18 cellular contexts compared by ENCODE assay signal in the genomic region with DNA sequence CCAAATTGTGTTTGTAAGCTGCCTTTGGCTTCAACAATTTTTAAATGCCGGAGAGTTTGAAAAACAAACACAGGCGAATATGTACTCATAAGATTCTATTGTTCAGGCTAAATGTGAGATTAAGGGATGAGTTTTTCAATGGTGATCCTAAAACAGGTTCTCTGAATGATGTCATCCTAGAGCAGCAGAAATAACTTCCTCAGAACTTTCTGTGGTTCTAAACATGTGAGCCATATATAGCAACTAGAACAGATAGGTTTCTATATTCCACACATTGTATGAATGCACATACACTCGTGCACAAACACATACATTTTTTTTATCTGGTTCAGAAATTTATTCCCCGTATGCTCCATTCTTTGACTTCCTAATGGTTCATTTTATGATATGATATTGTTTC.
DNase-seq lines count a peak whose midpoint lies in the region; ATAC-seq, FAIRE-seq and TF ChIP-seq lines count a peak whose summit lies in the region.
"Had no signal": no experiment of that assay in that cellular context is flagged by ENCODE, and none has a peak within 500 bp of the region (broad histone marks: within the 10 kb centered on the region; RNA-seq: fewer than 3 reads in every experiment).

No MANE protein-coding gene starts in this region.

- H3K27me3 ChIP-seq in MM.1S (replicated peaks; ENCODE audit: insufficient read depth, low read length) (no peaks in the 10 kb centered on the region), GM12878 (replicated peaks in 1 of 2; ENCODE audit: control insufficient read depth in 2 of 2, insufficient read depth in 2 of 2, low read length in 1 of 2) (no peaks in the 10 kb centered on the region)

- H2AFZ ChIP-seq in MM.1S (ENCODE audit: low read length) (0 out of 2 replicates have a peak overlapping the region, but pooled peaks have one; percentile 17), GM12878 (ENCODE audit: control insufficient read depth, low read depth, low read length) (no peak overlapping the region)

- FAIRE-seq in GM12878 (lab: Jason Lieb, UNC) = no peak
- FAIRE-seq: GM12892, GM19239 had no signal

- H3K9ac ChIP-seq in MM.1S (ENCODE audit: low read length) (peak overlapping the region; percentile 20; the same call in 1 of the 2 replicates), GM12878 (ENCODE audit: control insufficient read depth, insufficient read depth, low read length) (no peak overlapping the region)

- no TSS peak for BruUV-seq in GM12878 (replicated peaks; lab: Mats Ljungman, UMichigan)

- H3K4me3 ChIP-seq in MM.1S (ENCODE audit: low read length) = 0 out of 2 replicates have a peak overlapping the region, but pooled peaks have one; percentile 22
- no peak overlapping the region for H3K4me3 ChIP-seq in GM12878
- H3K4me3 ChIP-seq: GM23338 had no signal

- TF ChIP-seq POLR2A in GM12878 (IDR thresholded peaks at IDR 0.05; ENCODE audit: low read depth, low read length) = no peak

- peaks cover 13% of the 10 kb centered on the region; the same call in 1 of the 2 replicates for H3F3A ChIP-seq in MM.1S (ENCODE audit: insufficient read depth, low read length)

- H3K79me2 ChIP-seq in MM.1S (ENCODE audit: low read length) (no peaks in the 10 kb centered on the region), GM12878 (ENCODE audit: control insufficient read depth, insufficient read depth, low read length) (no peaks in the 10 kb centered on the region)

- intact Hi-C loops in GM12878 (cut with micrococcal nuclease; ENCODE audit: unreplicated experiment) = no loop called here

- peak; percentile 52 for ATAC-seq in GM21717 (IDR thresholded peaks at IDR 0.05; ENCODE audit: unreplicated experiment)
- no peak for ATAC-seq in GM12878
- ATAC-seq: GM23338, HCT116 had no signal

- no peak for TF ChIP-seq CTCF in MM.1S (IDR thresholded peaks at IDR 0.05; ENCODE audit: low read length)
- TF ChIP-seq CTCF in GM12878 (IDR thresholded peaks at IDR 0.05 in 2 of 3, conservative IDR thresholded peaks at IDR 0.05 in 1 of 3; ENCODE audit: control insufficient read depth in 2 of 3, extremely low read depth in 1 of 3, insufficient read depth in 1 of 3, low read depth in 3 of 3, low read length in 3 of 3) = no peak
- TF ChIP-seq CTCF in RWPE1 (conservative IDR thresholded peaks at IDR 0.05; ENCODE audit: low read depth) = no peak

- TF ChIP-seq EP300 in GM12878 (IDR thresholded peaks at IDR 0.05; ENCODE audit: borderline replicate concordance in 1 of 2, control insufficient read depth in 1 of 2, low read depth in 2 of 2, low read length in 2 of 2) = no peak

- 12% methylated on average over 4 of the region's 4 CpGs for WGBS in GM12878 (ENCODE audit: insufficient coverage, insufficient replicate concordance, low lambda C conversion rate, missing lambda C conversion rate)

- SMC1A ChIA-PET in GM12878 (lab: Charles Lee; ENCODE audit: uncharacterized antibody, unreplicated experiment) = interaction anchor here (0.6 kb wide), 1 partner anchor 284 kb away, joined by 5 read pairs; no protein-coding TSS in a partner anchor

- no peaks in the 10 kb centered on the region for H3K9me2 ChIP-seq in MM.1S (replicated peaks; ENCODE audit: insufficient read depth, low read length)

- POLR2A ChIA-PET in GM12878 (lab: Charles Lee) = no interaction called here
- POLR2A ChIA-PET in RWPE1 (lab: Yijun Ruan, JAX; ENCODE audit: low non-redundant PET) = no interaction called here

- H3K4me1 ChIP-seq in MM.1S (ENCODE audit: low read length) (peaks cover 38% of the 10 kb centered on the region), GM12878 (ENCODE audit: control insufficient read depth, insufficient read depth, low read length) (no peaks in the 10 kb centered on the region)

- RAD21 ChIA-PET in GM12878 (lab: Charles Lee; ENCODE audit: unreplicated experiment) = no interaction called here

- in situ Hi-C loops in GM12878 (cut with MboI) = no loop called here

- no peaks in the 10 kb centered on the region for H4K20me1 ChIP-seq in MM.1S (ENCODE audit: insufficient read depth, low read length)
- no peaks in the 10 kb centered on the region for H4K20me1 ChIP-seq in GM12878 (ENCODE audit: control insufficient read depth, insufficient read depth)

- CTCF ChIA-PET in GM12878 (lab: Yijun Ruan, JAX) (no interaction called here), RWPE1 (lab: Yijun Ruan, JAX) (no interaction called here)

- H3K4me2 ChIP-seq in MM.1S (ENCODE audit: low read depth, low read length) = peak overlapping the region; percentile 70
- no peak overlapping the region for H3K4me2 ChIP-seq in GM12878 (ENCODE audit: control insufficient read depth, insufficient read depth)
- H3K4me2 ChIP-seq: GM23338 had no signal

- TF ChIP-seq RAD21 in GM12878 (IDR thresholded peaks at IDR 0.05; ENCODE audit: insufficient read depth, low read depth, low read length) = no peak

- no peaks in the 10 kb centered on the region for H3K9me3 ChIP-seq in MM.1S (replicated peaks; ENCODE audit: insufficient read depth, low read length)
- no peaks in the 10 kb centered on the region for H3K9me3 ChIP-seq in GM12878 (replicated peaks; ENCODE audit: control insufficient read depth, insufficient read depth, low read length)

- H3K27ac ChIP-seq in MM.1S (ENCODE audit: low read length) (peak overlapping the region; percentile 70; the same call in 1 of the 2 replicates), GM12878 (ENCODE audit: control insufficient read depth, insufficient read depth) (no peak overlapping the region), RWPE1 (no peak overlapping the region)

- DNase-seq in MM.1S (peak; percentile 78), GM12878 (ENCODE audit: low read depth, low spot score) (no peak), RWPE1 (ENCODE audit: low spot score) (no peak), hippocampal formation (lab: John Stamatoyannopoulos, UW) (no peak), putamen (ENCODE audit: low spot score) (no peak)
- DNase-seq: C1 segment of cervical spinal cord; Calu3; CD4-positive, alpha-beta memory T cell; COR-L47; DMS53; DMS79 treated with DMSO at 0.1 percent for 48 hours; GF-D8; H9 had no signal

- no peaks in the 10 kb centered on the region for H3K36me3 ChIP-seq in MM.1S (replicated peaks; ENCODE audit: insufficient read depth, low read length)
- H3K36me3 ChIP-seq in GM12878 (ENCODE audit: control insufficient read depth in 2 of 2, insufficient read depth in 2 of 2, low read length in 1 of 2) = no peaks in the 10 kb centered on the region

TF ChIP-seq in GM12878, 131 proteins besides CTCF, POLR2A, EP300 and RAD21:
- TF ChIP-seq ZNF207 (IDR thresholded peaks at IDR 0.05; ENCODE audit: borderline replicate concordance) (no peak), SRF (IDR thresholded peaks at IDR 0.05; ENCODE audit: low read depth in 2 of 2, low read length in 2 of 2) (peak in 1 of 2 experiments; percentile 9; a peak in 1 of 4 replicates), RUNX3 (IDR thresholded peaks at IDR 0.05; ENCODE audit: low read length) (peak; percentile 55; the same call in 1 of the 2 replicates), ZNF384 (IDR thresholded peaks at IDR 0.05; ENCODE audit: borderline replicate concordance, low read depth, low read length) (no peak)
- TF ChIP-seq, protein P1, sequence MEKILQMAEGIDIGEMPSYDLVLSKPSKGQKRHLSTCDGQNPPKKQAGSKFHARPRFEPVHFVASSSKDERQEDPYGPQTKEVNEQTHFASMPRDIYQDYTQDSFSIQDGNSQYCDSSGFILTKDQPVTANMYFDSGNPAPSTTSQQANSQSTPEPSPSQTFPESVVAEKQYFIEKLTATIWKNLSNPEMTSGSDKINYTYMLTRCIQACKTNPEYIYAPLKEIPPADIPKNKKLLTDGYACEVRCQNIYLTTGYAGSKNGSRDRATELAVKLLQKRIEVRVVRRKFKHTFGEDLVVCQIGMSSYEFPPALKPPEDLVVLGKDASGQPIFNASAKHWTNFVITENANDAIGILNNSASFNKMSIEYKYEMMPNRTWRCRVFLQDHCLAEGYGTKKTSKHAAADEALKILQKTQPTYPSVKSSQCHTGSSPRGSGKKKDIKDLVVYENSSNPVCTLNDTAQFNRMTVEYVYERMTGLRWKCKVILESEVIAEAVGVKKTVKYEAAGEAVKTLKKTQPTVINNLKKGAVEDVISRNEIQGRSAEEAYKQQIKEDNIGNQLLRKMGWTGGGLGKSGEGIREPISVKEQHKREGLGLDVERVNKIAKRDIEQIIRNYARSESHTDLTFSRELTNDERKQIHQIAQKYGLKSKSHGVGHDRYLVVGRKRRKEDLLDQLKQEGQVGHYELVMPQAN (conservative IDR thresholded peaks at IDR 0.05) = no peak
TF ChIP-seq in GM12878: peak in this region for 2.
